ENCODE assay signal across 27 cellular contexts in genomic region chr14:99968931-99969330, GRCh38.
DNase-seq lines count a peak whose midpoint lies in the region; ATAC-seq and TF ChIP-seq lines count a peak whose summit lies in the region.
"Had no signal": no experiment of that assay in that cellular context is flagged by ENCODE, and none has a peak within 500 bp of the region (broad histone marks: within the 10 kb centered on the region; RNA-seq: fewer than 3 reads in every experiment).

No MANE protein-coding gene starts in this region.

- no peak overlapping the region for H3K18ac ChIP-seq in mesenchymal stem cell (ENCODE audit: low read depth in 1 of 2, low read length in 2 of 2)

- no peak overlapping the region for H2BK12ac ChIP-seq in mesenchymal stem cell (ENCODE audit: low read length in 2 of 2)

- no peaks in the 10 kb centered on the region for H3K36me3 ChIP-seq in ACC112 (ENCODE audit: insufficient read depth, low read length)
- no peaks in the 10 kb centered on the region for H3K36me3 ChIP-seq in mesenchymal stem cell (ENCODE audit: control insufficient read depth in 1 of 2, insufficient read depth in 2 of 2, low read depth in 1 of 2, low read length in 2 of 2)
- H3K36me3 ChIP-seq in lower lobe of right lung, result no peaks in the 10 kb centered on the region
- H3K36me3 ChIP-seq: gastroesophageal sphincter, tibial artery had no signal

- no peak overlapping the region for H3K4me2 ChIP-seq in mesenchymal stem cell (ENCODE audit: low read length, poor library complexity, severe bottlenecking)
- H3K4me2 ChIP-seq: hepatocyte had no signal

- H2AK5ac ChIP-seq in mesenchymal stem cell (ENCODE audit: low read length, severe bottlenecking), result peak overlapping the region; percentile 71

- H3K4me3 ChIP-seq in ACC112 (ENCODE audit: low read depth, low read length) (peak overlapping the region; percentile 26; the same call in 1 of the 2 replicates), HFF-Myc (replicated peaks; ENCODE audit: low read depth, low read length) (no peak overlapping the region), mesenchymal stem cell (ENCODE audit: insufficient read depth in 1 of 2, low read depth in 1 of 2, low read length in 2 of 2) (peak overlapping the region in 1 of 2 experiments; percentile 36), lower lobe of right lung (no peak overlapping the region)
- H3K4me3 ChIP-seq: gastroesophageal sphincter, GM12878, hepatocyte, tibial artery had no signal

- no peak overlapping the region for H2BK15ac ChIP-seq in mesenchymal stem cell (ENCODE audit: low read depth, poor library complexity, severe bottlenecking)

- no peak overlapping the region for H2BK120ac ChIP-seq in mesenchymal stem cell (ENCODE audit: low read depth, low read length)

- H4K8ac ChIP-seq in mesenchymal stem cell (ENCODE audit: low read length), result no peak overlapping the region

- DNase-seq in HFF-Myc (ENCODE audit: extremely low read depth, low read depth) (peak; percentile 73), astrocyte of the hippocampus (ENCODE audit: low read depth, low spot score) (peak; percentile 41), mesenchymal stem cell (no peak), Right ventricle myocardium inferior (ENCODE audit: missing footprints) (no peak), lower lobe of right lung (no peak), GM10266 (ENCODE audit: extremely low spot score) (no peak), HPDE6-E6E7 (ENCODE audit: extremely low spot score) (no peak)
- DNase-seq: activated CD4-positive, alpha-beta T cell treated with anti-CD3 and anti-CD28 coated beads, Interleukin-2, amount 10 ng/mL, durations not matched to agents 7 days and 5 days; activated CD8-positive, alpha-beta memory T cell treated with anti-CD3 and anti-CD28 coated beads, Interleukin-2, amount 10 ng/mL, durations not matched to agents 7 days and 5 days; activated naive CD8-positive, alpha-beta T cell treated with anti-CD3 and anti-CD28 coated beads, Interleukin-2, amount 50 U/mL, for 24 hours; activated T-cell treated with anti-CD3 and anti-CD28 coated beads, Interleukin-2, amount 50 U/mL, for 48 hours; DMS79 treated with DMSO at 0.1 percent for 48 hours; effector CD4-positive, alpha-beta T cell; left colon; mesendoderm; NCI-H146; NCI-H524; nucleus accumbens; stimulated activated CD8-positive, alpha-beta memory T cell treated with anti-CD3 and anti-CD28 coated beads, Interleukin-4, amount 100 ng/mL, for 48 hours; stimulated activated naive CD8-positive, alpha-beta T cell treated with anti-CD3 and anti-CD28 coated beads, Interleukin-15, amount 100 ng/mL, for 72 hours; tibial artery had no signal

- peaks cover 12% of the 10 kb centered on the region for H3K4me1 ChIP-seq in ACC112 (ENCODE audit: control insufficient read depth, insufficient read depth, low read length, unreplicated experiment)
- H3K4me1 ChIP-seq in mesenchymal stem cell (ENCODE audit: control insufficient read depth, insufficient read depth, low read depth, low read length), result peaks cover 26% of the 10 kb centered on the region
- peaks cover 6% of the 10 kb centered on the region for H3K4me1 ChIP-seq in lower lobe of right lung

- H3K4ac ChIP-seq in mesenchymal stem cell (ENCODE audit: low read depth in 1 of 2, low read length in 2 of 2), result no peak overlapping the region

- H3K79me1 ChIP-seq in mesenchymal stem cell (replicated peaks; ENCODE audit: low read length, poor library complexity, severe bottlenecking), result peaks cover 5% of the 10 kb centered on the region

- H3K9me3 ChIP-seq in mesenchymal stem cell (ENCODE audit: control insufficient read depth, low read length) (no peaks in the 10 kb centered on the region), lower lobe of right lung (no peaks in the 10 kb centered on the region)
- H3K9me3 ChIP-seq: gastroesophageal sphincter, tibial artery had no signal

- no peak for ATAC-seq in Right ventricle myocardium inferior
- no peak for ATAC-seq in lower lobe of right lung
- ATAC-seq: activated CD8-positive, alpha-beta memory T cell treated with anti-CD3 and anti-CD28 coated beads, Interleukin-2, amount 10 ng/mL, durations not matched to agents 7 days and 5 days; gastroesophageal sphincter; GM12878; HCT116; HepG2; left colon; stimulated activated naive CD8-positive, alpha-beta T cell treated with anti-CD3 and anti-CD28 coated beads, Interleukin-15, amount 100 ng/mL, for 72 hours had no signal

- H3K79me2 ChIP-seq in ACC112 (ENCODE audit: control insufficient read depth, insufficient read depth, low read length, unreplicated experiment), result peaks cover 10% of the 10 kb centered on the region

- H2BK5ac ChIP-seq in mesenchymal stem cell (ENCODE audit: low read depth, low read length, poor library complexity, severe bottlenecking), result no peak overlapping the region

- no peak overlapping the region for H3K27ac ChIP-seq in ACC112 (ENCODE audit: low read depth, low read length)
- H3K27ac ChIP-seq in mesenchymal stem cell (ENCODE audit: low read length, poor library complexity, severe bottlenecking), result peak overlapping the region; percentile 14
- no peak overlapping the region for H3K27ac ChIP-seq in lower lobe of right lung
- H3K27ac ChIP-seq: gastroesophageal sphincter, hepatocyte, tibial artery had no signal

- H3K27me3 ChIP-seq in ACC112 (ENCODE audit: insufficient read depth, low read length), result no peaks in the 10 kb centered on the region
- H3K27me3 ChIP-seq in mesenchymal stem cell (ENCODE audit: control insufficient read depth in 1 of 2, insufficient read depth in 1 of 2, low read length in 2 of 2), result no peaks in the 10 kb centered on the region
- no peaks in the 10 kb centered on the region for H3K27me3 ChIP-seq in lower lobe of right lung (ENCODE audit: low read depth)
- H3K27me3 ChIP-seq: gastroesophageal sphincter, hepatocyte had no signal

- H4K91ac ChIP-seq in mesenchymal stem cell (ENCODE audit: low read length), result no peak overlapping the region

- no peak overlapping the region for H3K23ac ChIP-seq in mesenchymal stem cell (ENCODE audit: low read length in 2 of 2)

- no peak overlapping the region for H3K14ac ChIP-seq in mesenchymal stem cell (ENCODE audit: low read length in 2 of 2)

- no peak overlapping the region for H3K9ac ChIP-seq in mesenchymal stem cell (ENCODE audit: low read length)

- H2AFZ ChIP-seq in ACC112 (ENCODE audit: low read length, unreplicated experiment), result peak overlapping the region; percentile 43
- H2AFZ ChIP-seq in mesenchymal stem cell (ENCODE audit: low read depth, low read length), result no peak overlapping the region
- H2AFZ ChIP-seq: hepatocyte had no signal

- TF ChIP-seq CTCF in HFF-Myc (IDR thresholded peaks at IDR 0.05; ENCODE audit: low read depth, low read length, missing control alignments), result no peak
- TF ChIP-seq CTCF in lower lobe of right lung (IDR thresholded peaks at IDR 0.05), result no peak
- TF ChIP-seq CTCF in GM10266 (IDR thresholded peaks at IDR 0.05; ENCODE audit: control insufficient read depth, insufficient read depth, low read depth, missing control alignments), result no peak

- intact Hi-C loops in Right ventricle myocardium inferior (cut with DNase I) (no loop called here), lower lobe of right lung (cut with DNase I) (no loop called here)

- 73% methylated on average over 4 of the region's 5 CpGs for WGBS in mesenchymal stem cell

Comparison
In these comparisons a context has a peak if more than half of its experiments do, and no peak if none do; other contexts are left out.
1. DNase-seq: peak in HFF-Myc (single experiment) and astrocyte of the hippocampus (single experiment); none in mesenchymal stem cell (single experiment), Right ventricle myocardium inferior (single experiment), lower lobe of right lung (single experiment), GM10266 (single experiment) and HPDE6-E6E7 (single experiment).